Comparison of ENCODE assay signal across 1 cellular context in the genomic region with DNA sequence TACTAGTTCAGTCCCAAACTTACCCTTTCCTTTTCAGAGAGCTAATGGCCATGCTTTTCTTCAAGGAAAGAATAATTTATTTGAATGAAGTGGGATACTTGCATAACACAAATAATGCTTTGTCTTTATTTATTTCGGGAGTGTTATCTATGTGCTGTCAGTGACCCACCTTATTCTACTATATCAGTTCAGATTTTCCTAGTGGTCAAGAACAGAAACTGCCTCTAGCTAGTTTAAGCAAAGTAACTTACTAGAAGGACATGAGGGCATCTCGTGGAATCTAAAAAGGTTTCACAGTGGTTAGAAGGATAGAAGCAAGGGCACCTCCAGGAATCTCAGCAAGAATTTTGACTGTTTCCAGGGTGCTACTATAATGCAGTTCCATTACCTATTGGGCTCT.
TF ChIP-seq lines count a peak whose summit lies in the region.

No MANE protein-coding gene starts in this region.

TF ChIP-seq in SK-N-SH treated with all-trans-retinoic acid at 6 μM for 48 hours, 23 proteins besides CTCF, POLR2A, EP300 and RAD21 (continued from another document):
- TF ChIP-seq, protein P1, sequence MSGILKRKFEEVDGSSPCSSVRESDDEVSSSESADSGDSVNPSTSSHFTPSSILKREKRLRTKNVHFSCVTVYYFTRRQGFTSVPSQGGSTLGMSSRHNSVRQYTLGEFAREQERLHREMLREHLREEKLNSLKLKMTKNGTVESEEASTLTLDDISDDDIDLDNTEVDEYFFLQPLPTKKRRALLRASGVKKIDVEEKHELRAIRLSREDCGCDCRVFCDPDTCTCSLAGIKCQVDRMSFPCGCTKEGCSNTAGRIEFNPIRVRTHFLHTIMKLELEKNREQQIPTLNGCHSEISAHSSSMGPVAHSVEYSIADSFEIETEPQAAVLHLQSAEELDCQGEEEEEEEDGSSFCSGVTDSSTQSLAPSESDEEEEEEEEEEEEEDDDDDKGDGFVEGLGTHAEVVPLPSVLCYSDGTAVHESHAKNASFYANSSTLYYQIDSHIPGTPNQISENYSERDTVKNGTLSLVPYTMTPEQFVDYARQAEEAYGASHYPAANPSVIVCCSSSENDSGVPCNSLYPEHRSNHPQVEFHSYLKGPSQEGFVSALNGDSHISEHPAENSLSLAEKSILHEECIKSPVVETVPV (CRISPR knock-in tag; IDR thresholded peaks at IDR 0.05): no peak
- TF ChIP-seq, protein P2, sequence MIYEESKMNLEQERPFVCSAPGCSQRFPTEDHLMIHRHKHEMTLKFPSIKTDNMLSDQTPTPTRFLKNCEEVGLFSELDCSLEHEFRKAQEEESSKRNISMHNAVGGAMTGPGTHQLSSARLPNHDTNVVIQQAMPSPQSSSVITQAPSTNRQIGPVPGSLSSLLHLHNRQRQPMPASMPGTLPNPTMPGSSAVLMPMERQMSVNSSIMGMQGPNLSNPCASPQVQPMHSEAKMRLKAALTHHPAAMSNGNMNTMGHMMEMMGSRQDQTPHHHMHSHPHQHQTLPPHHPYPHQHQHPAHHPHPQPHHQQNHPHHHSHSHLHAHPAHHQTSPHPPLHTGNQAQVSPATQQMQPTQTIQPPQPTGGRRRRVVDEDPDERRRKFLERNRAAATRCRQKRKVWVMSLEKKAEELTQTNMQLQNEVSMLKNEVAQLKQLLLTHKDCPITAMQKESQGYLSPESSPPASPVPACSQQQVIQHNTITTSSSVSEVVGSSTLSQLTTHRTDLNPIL (CRISPR knock-in tag; IDR thresholded peaks at IDR 0.05; ENCODE audit: low read depth): no peak
- TF ChIP-seq ZFP3 (CRISPR knock-in tag; IDR thresholded peaks at IDR 0.05): no peak
- TF ChIP-seq, protein P3, sequence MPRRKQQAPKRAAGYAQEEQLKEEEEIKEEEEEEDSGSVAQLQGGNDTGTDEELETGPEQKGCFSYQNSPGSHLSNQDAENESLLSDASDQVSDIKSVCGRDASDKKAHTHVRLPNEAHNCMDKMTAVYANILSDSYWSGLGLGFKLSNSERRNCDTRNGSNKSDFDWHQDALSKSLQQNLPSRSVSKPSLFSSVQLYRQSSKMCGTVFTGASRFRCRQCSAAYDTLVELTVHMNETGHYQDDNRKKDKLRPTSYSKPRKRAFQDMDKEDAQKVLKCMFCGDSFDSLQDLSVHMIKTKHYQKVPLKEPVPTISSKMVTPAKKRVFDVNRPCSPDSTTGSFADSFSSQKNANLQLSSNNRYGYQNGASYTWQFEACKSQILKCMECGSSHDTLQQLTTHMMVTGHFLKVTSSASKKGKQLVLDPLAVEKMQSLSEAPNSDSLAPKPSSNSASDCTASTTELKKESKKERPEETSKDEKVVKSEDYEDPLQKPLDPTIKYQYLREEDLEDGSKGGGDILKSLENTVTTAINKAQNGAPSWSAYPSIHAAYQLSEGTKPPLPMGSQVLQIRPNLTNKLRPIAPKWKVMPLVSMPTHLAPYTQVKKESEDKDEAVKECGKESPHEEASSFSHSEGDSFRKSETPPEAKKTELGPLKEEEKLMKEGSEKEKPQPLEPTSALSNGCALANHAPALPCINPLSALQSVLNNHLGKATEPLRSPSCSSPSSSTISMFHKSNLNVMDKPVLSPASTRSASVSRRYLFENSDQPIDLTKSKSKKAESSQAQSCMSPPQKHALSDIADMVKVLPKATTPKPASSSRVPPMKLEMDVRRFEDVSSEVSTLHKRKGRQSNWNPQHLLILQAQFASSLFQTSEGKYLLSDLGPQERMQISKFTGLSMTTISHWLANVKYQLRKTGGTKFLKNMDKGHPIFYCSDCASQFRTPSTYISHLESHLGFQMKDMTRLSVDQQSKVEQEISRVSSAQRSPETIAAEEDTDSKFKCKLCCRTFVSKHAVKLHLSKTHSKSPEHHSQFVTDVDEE (CRISPR knock-in tag; IDR thresholded peaks at IDR 0.05): no peak
